In genomic region chr2:179410552-179411356, GRCh38 we compare ENCODE assay signal across 1 cellular context.
TF ChIP-seq lines count a peak whose summit lies in the region.

No MANE protein-coding gene starts in this region.

TF ChIP-seq in HepG2, 621 proteins besides CTCF, POLR2A, EP300 and RAD21 (continued from another document and continues in another):
- TF ChIP-seq IRF9 (CRISPR knock-in tag; IDR thresholded peaks at IDR 0.05; ENCODE audit: borderline replicate concordance) (no peak), MTA3 (CRISPR knock-in tag; IDR thresholded peaks at IDR 0.05) (no peak), ZNF766 (CRISPR knock-in tag; IDR thresholded peaks at IDR 0.05; ENCODE audit: borderline replicate concordance) (no peak), ZBTB2 (CRISPR knock-in tag; IDR thresholded peaks at IDR 0.05; ENCODE audit: low read depth) (no peak), MBNL3 (CRISPR knock-in tag; conservative IDR thresholded peaks at IDR 0.05) (no peak), ZC3H13 (CRISPR knock-in tag; IDR thresholded peaks at IDR 0.05) (no peak), DR1 (CRISPR knock-in tag; IDR thresholded peaks at IDR 0.05) (0 out of 2 replicates have a peak, but pooled peaks have one; percentile 20), HIC2 (CRISPR knock-in tag; IDR thresholded peaks at IDR 0.05; ENCODE audit: low read depth) (no peak), FOXJ3 (CRISPR knock-in tag; IDR thresholded peaks at IDR 0.05; ENCODE audit: borderline replicate concordance) (no peak), ELK4 (CRISPR knock-in tag; IDR thresholded peaks at IDR 0.05; ENCODE audit: borderline replicate concordance) (no peak), ZNF367 (CRISPR knock-in tag; IDR thresholded peaks at IDR 0.05; ENCODE audit: borderline replicate concordance) (no peak), ELF3 (CRISPR knock-in tag; IDR thresholded peaks at IDR 0.05) (0 out of 2 replicates have a peak, but pooled peaks have one; percentile 11), ZNF362 (CRISPR knock-in tag; IDR thresholded peaks at IDR 0.05; ENCODE audit: borderline replicate concordance) (no peak), REPIN1 (CRISPR knock-in tag; IDR thresholded peaks at IDR 0.05; ENCODE audit: borderline replicate concordance, low read depth) (0 out of 2 replicates have a peak, but pooled peaks have one; percentile 28), MYNN (CRISPR knock-in tag; IDR thresholded peaks at IDR 0.05; ENCODE audit: low read depth) (no peak), SNAPC5 (CRISPR knock-in tag; IDR thresholded peaks at IDR 0.05; ENCODE audit: borderline replicate concordance) (0 out of 2 replicates have a peak, but pooled peaks have one; percentile 70), ZSCAN22 (CRISPR knock-in tag; IDR thresholded peaks at IDR 0.05) (no peak), BORCS8-MEF2B (CRISPR knock-in tag; IDR thresholded peaks at IDR 0.05) (0 out of 2 replicates have a peak, but pooled peaks have one; percentile 38), MED1 (CRISPR knock-in tag; IDR thresholded peaks at IDR 0.05) (no peak), ZNF740 (CRISPR knock-in tag; IDR thresholded peaks at IDR 0.05) (no peak), PHF8 (CRISPR knock-in tag; IDR thresholded peaks at IDR 0.05) (no peak), NR0B2 (CRISPR knock-in tag; IDR thresholded peaks at IDR 0.05) (no peak), MEF2D (CRISPR knock-in tag; IDR thresholded peaks at IDR 0.05) (no peak), ZNF644 (CRISPR knock-in tag; IDR thresholded peaks at IDR 0.05; ENCODE audit: low read depth) (no peak), JUNB (CRISPR knock-in tag; IDR thresholded peaks at IDR 0.05; ENCODE audit: borderline replicate concordance) (no peak), PLSCR1 (CRISPR knock-in tag; IDR thresholded peaks at IDR 0.05; ENCODE audit: borderline replicate concordance) (no peak), ZNF263 (CRISPR knock-in tag; IDR thresholded peaks at IDR 0.05) (no peak), DMTF1 (CRISPR knock-in tag; IDR thresholded peaks at IDR 0.05) (no peak), SALL1 (CRISPR knock-in tag; IDR thresholded peaks at IDR 0.05) (peak; percentile 54), TBX3 (IDR thresholded peaks at IDR 0.05; ENCODE audit: borderline replicate concordance) (no peak), IRX3 (CRISPR knock-in tag; IDR thresholded peaks at IDR 0.05; ENCODE audit: borderline replicate concordance, low read depth) (no peak), MAFK (conservative IDR thresholded peaks at IDR 0.05 in 1 of 2, IDR thresholded peaks at IDR 0.05 in 1 of 2; ENCODE audit: low read length in 2 of 2) (0 out of 4 replicates have a peak, but pooled peaks have one; percentile 8 to 35), ELF1 (CRISPR knock-in tag; IDR thresholded peaks at IDR 0.05) (no peak), TMF1 (CRISPR knock-in tag; IDR thresholded peaks at IDR 0.05; ENCODE audit: low read depth) (no peak), STAG1 (CRISPR knock-in tag; IDR thresholded peaks at IDR 0.05) (peak; percentile 89), SMAD3 (CRISPR knock-in tag; IDR thresholded peaks at IDR 0.05) (no peak), SIN3B (IDR thresholded peaks at IDR 0.05; ENCODE audit: low read length) (no peak), ZUFSP (CRISPR knock-in tag; IDR thresholded peaks at IDR 0.05; ENCODE audit: borderline replicate concordance) (no peak), ZNF512 (CRISPR knock-in tag; IDR thresholded peaks at IDR 0.05) (no peak), ZNF605 (CRISPR knock-in tag; IDR thresholded peaks at IDR 0.05) (0 out of 2 replicates have a peak, but pooled peaks have one; percentile 25), ZNF496 (CRISPR knock-in tag; IDR thresholded peaks at IDR 0.05; ENCODE audit: insufficient replicate concordance) (no peak), GPBP1L1 (CRISPR knock-in tag; IDR thresholded peaks at IDR 0.05) (no peak), ZNF790 (CRISPR knock-in tag; IDR thresholded peaks at IDR 0.05; ENCODE audit: borderline replicate concordance) (no peak)
